In genomic region chr19:50835103-50835784, GRCh38 we compare ENCODE assay signal across 1 cellular context.
TF ChIP-seq lines count a peak whose summit lies in the region.

No MANE protein-coding gene starts in this region.

TF ChIP-seq in SK-N-SH, 30 proteins besides CTCF, POLR2A, EP300 and RAD21 (continued from another document):
- TF ChIP-seq REST (IDR thresholded peaks at IDR 0.05; ENCODE audit: low read depth, low read length) = no peak
